Comparison of ENCODE assay signal across 1 cellular context in genomic region chr9:561430-561829, GRCh38.
TF ChIP-seq lines count a peak whose summit lies in the region.

No MANE protein-coding gene starts in this region.

TF ChIP-seq in H1, 55 proteins besides CTCF, POLR2A, EP300 and RAD21:
- TF ChIP-seq MAFK (IDR thresholded peaks at IDR 0.05; ENCODE audit: low read depth, low read length) = peak; percentile 67
- TF ChIP-seq POLR2AphosphoS5 (IDR thresholded peaks at IDR 0.05; ENCODE audit: low read depth, low read length) = no peak
- TF ChIP-seq TCF12 (IDR thresholded peaks at IDR 0.05; ENCODE audit: low read depth, low read length) = no peak
- TF ChIP-seq, protein P1, sequence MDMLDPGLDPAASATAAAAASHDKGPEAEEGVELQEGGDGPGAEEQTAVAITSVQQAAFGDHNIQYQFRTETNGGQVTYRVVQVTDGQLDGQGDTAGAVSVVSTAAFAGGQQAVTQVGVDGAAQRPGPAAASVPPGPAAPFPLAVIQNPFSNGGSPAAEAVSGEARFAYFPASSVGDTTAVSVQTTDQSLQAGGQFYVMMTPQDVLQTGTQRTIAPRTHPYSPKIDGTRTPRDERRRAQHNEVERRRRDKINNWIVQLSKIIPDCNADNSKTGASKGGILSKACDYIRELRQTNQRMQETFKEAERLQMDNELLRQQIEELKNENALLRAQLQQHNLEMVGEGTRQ (IDR thresholded peaks at IDR 0.05; ENCODE audit: low read length) = no peak
